Comparison of ENCODE assay signal across 11 cellular contexts in genomic region chr2:134173338-134174016, GRCh38.
DNase-seq lines count a peak whose midpoint lies in the region; ATAC-seq and TF ChIP-seq lines count a peak whose summit lies in the region.
"Had no signal": no experiment of that assay in that cellular context is flagged by ENCODE, and none has a peak within 500 bp of the region (broad histone marks: within the 10 kb centered on the region; RNA-seq: fewer than 3 reads in every experiment).

No MANE protein-coding gene starts in this region.

- H3K36me3 Mint-ChIP-seq in stimulated activated memory B cell treated with anti-CD40 and anti-IgM and Interleukin-4, amounts not matched to agents 10 μg/mL and 1 μg/mL and 100 μg/mL, for 72 hours: peaks cover 7% of the 10 kb centered on the region

- ATAC-seq in left ventricle myocardium superior (peak; percentile 80), HG03457 (IDR thresholded peaks at IDR 0.05; ENCODE audit: unreplicated experiment) (no peak)
- no peak for ATAC-seq in stimulated activated memory B cell treated with anti-CD40 and anti-IgM and Interleukin-4, amounts not matched to agents 10 μg/mL and 1 μg/mL and 100 μg/mL, for 72 hours

- H3K4me1 Mint-ChIP-seq in stimulated activated memory B cell treated with anti-CD40 and anti-IgM and Interleukin-4, amounts not matched to agents 10 μg/mL and 1 μg/mL and 100 μg/mL, for 72 hours: peaks cover 82% of the 10 kb centered on the region

- H3K27me3 Mint-ChIP-seq in stimulated activated memory B cell treated with anti-CD40 and anti-IgM and Interleukin-4, amounts not matched to agents 10 μg/mL and 1 μg/mL and 100 μg/mL, for 72 hours: no peaks in the 10 kb centered on the region

- H4K20me1 ChIP-seq in Karpas-422 (ENCODE audit: insufficient read depth, low read depth, low read length): peaks cover 84% of the 10 kb centered on the region

- peak in 1 of 2 donors; percentile 50 for TF ChIP-seq POLR2A in Peyer's patch (IDR thresholded peaks at IDR 0.05)

- H3K27ac ChIP-seq in Peyer's patch: peak overlapping the region in 3 of 4 donors; percentile 44 to 75 (median 72)
- H3K27ac ChIP-seq in Karpas-422 (ENCODE audit: low read length): no peak overlapping the region

- no peak for TF ChIP-seq CTCF in Peyer's patch (IDR thresholded peaks at IDR 0.05)

- peak; percentile 48 for DNase-seq in NCI-H2196 (lab: John Stamatoyannopoulos, UW; ENCODE audit: unreplicated experiment)
- no peak for DNase-seq in NCI-H2196 treated with DMSO at 0.1 percent for 48 hours (lab: John Stamatoyannopoulos, UW; ENCODE audit: unreplicated experiment)
- peak in 2 of 3 donors; percentile 70 to 85 for DNase-seq in Peyer's patch
- DNase-seq in left ventricle myocardium superior: peak; percentile 74
- DNase-seq in Karpas-422: no peak
- no peak for DNase-seq in MG63
- DNase-seq: 8988T; activated CD4-positive, alpha-beta T cell treated with anti-CD3 and anti-CD28 coated beads for 4 hours; amniotic stem cell had no signal

- no peak overlapping the region for H3K9ac ChIP-seq in Karpas-422 (ENCODE audit: low read length)

- H3K27me3 ChIP-seq in Peyer's patch: no peaks in the 10 kb centered on the region
- H3K27me3 ChIP-seq in Karpas-422 (ENCODE audit: low read length): no peaks in the 10 kb centered on the region
- H3K27me3 ChIP-seq in MG63: no peaks in the 10 kb centered on the region

- H3K9me3 Mint-ChIP-seq in stimulated activated memory B cell treated with anti-CD40 and anti-IgM and Interleukin-4, amounts not matched to agents 10 μg/mL and 1 μg/mL and 100 μg/mL, for 72 hours: no peaks in the 10 kb centered on the region

- no peak overlapping the region for H2AFZ ChIP-seq in Karpas-422 (ENCODE audit: low read length)

- H3K79me2 ChIP-seq in Karpas-422 (ENCODE audit: low read length): no peaks in the 10 kb centered on the region

- no peak overlapping the region for H3K4me3 Mint-ChIP-seq in stimulated activated memory B cell treated with anti-CD40 and anti-IgM and Interleukin-4, amounts not matched to agents 10 μg/mL and 1 μg/mL and 100 μg/mL, for 72 hours

- intact Hi-C loops in left ventricle myocardium superior (cut with micrococcal nuclease): no loop called here

- peak overlapping the region; percentile 42 for H3K27ac Mint-ChIP-seq in stimulated activated memory B cell treated with anti-CD40 and anti-IgM and Interleukin-4, amounts not matched to agents 10 μg/mL and 1 μg/mL and 100 μg/mL, for 72 hours

- H3K9me2 ChIP-seq in Karpas-422 (replicated peaks; ENCODE audit: insufficient read depth, low read length): no peaks in the 10 kb centered on the region

- H3K36me3 ChIP-seq in Peyer's patch: no peaks in the 10 kb centered on the region
- H3K36me3 ChIP-seq in Karpas-422 (ENCODE audit: insufficient read depth, low read length): no peaks in the 10 kb centered on the region
- H3K36me3 ChIP-seq in MG63: no peaks in the 10 kb centered on the region

- H3K9me3 ChIP-seq in Peyer's patch (no peaks in the 10 kb centered on the region), Karpas-422 (ENCODE audit: low read length) (no peaks in the 10 kb centered on the region), MG63 (no peaks in the 10 kb centered on the region)

- H3K4me3 ChIP-seq in Peyer's patch (no peak overlapping the region), Karpas-422 (ENCODE audit: low read length) (no peak overlapping the region), MG63 (no peak overlapping the region)

- H3K4me2 ChIP-seq in Karpas-422 (ENCODE audit: low read depth, low read length, poor library complexity, severe bottlenecking): no peak overlapping the region

- H3K4me1 ChIP-seq in Peyer's patch (peaks cover 0 to 49% (median 6%) of the 10 kb centered on the region in 4 donors), Karpas-422 (ENCODE audit: low read length) (no peaks in the 10 kb centered on the region)

Comparison
In these comparisons a context has a peak if more than half of its experiments do, and no peak if none do; other contexts are left out.
1. DNase-seq: peak in NCI-H2196 (single experiment), Peyer's patch (2 of 3) and left ventricle myocardium superior (single experiment); none in NCI-H2196 treated with DMSO at 0.1 percent for 48 hours (single experiment), Karpas-422 (single experiment) and MG63 (single experiment).